ENCODE assay signal across 8 cellular contexts in genomic region chr6:122322824-122323223, GRCh38.
DNase-seq lines count a peak whose midpoint lies in the region; FAIRE-seq and TF ChIP-seq lines count a peak whose summit lies in the region.

No MANE protein-coding gene starts in this region.

- H3K79me2 ChIP-seq in GM23248 (ENCODE audit: insufficient read depth), result no peaks in the 10 kb centered on the region

- no peaks in the 10 kb centered on the region for H3K4me1 ChIP-seq in GM23248 (ENCODE audit: insufficient read depth)
- no peaks in the 10 kb centered on the region for H3K4me1 ChIP-seq in SJCRH30
- H3K4me1 ChIP-seq in spleen, result peaks cover 0 to 18% (median 6%) of the 10 kb centered on the region in 6 donors

- H3K4me2 ChIP-seq in GM23248 (ENCODE audit: unreplicated experiment), result peak overlapping the region; percentile 67

- H3K36me3 ChIP-seq in GM23248 (ENCODE audit: low read depth), result no peaks in the 10 kb centered on the region
- H3K36me3 ChIP-seq in SJCRH30, result no peaks in the 10 kb centered on the region
- H3K36me3 ChIP-seq in spleen, result no peaks in the 10 kb centered on the region

- DNase-seq in ACHN (peak; percentile 20), GM23248 (peak; percentile 33), SJCRH30 (peak; percentile 7 to 15), fibroblast of peridontal ligament (ENCODE audit: extremely low read depth) (peak; percentile 56), spleen (no peak), MV-4-11 (lab: John Stamatoyannopoulos, UW) (no peak), HuH-7.5 (ENCODE audit: low spot score) (no peak), D721Med (ENCODE audit: insufficient read length, low spot score) (no peak)

- H3K27me3 ChIP-seq in GM23248 (replicated peaks; ENCODE audit: insufficient read depth) (no peaks in the 10 kb centered on the region), SJCRH30 (no peaks in the 10 kb centered on the region), spleen (replicated peaks in 1 of 7) (no peaks in the 10 kb centered on the region)

- no peaks in the 10 kb centered on the region for H3K9me2 ChIP-seq in GM23248 (ENCODE audit: insufficient read depth)

- intact Hi-C loops in spleen (cut with DNase I; ENCODE audit: low total_unique reads), result no loop called here

- no peak for FAIRE-seq in D721Med (lab: Jason Lieb, UNC)

- H2AFZ ChIP-seq in GM23248, result peak overlapping the region; percentile 73

- H3K9me3 ChIP-seq in GM23248 (ENCODE audit: low read depth), result no peaks in the 10 kb centered on the region
- H3K9me3 ChIP-seq in SJCRH30 (replicated peaks), result no peaks in the 10 kb centered on the region
- no peaks in the 10 kb centered on the region for H3K9me3 ChIP-seq in spleen

- no peaks in the 10 kb centered on the region for H4K20me1 ChIP-seq in GM23248 (ENCODE audit: insufficient read depth)

- no peak for TF ChIP-seq CTCF in spleen (IDR thresholded peaks at IDR 0.05 in 8 of 11, conservative IDR thresholded peaks at IDR 0.05 in 3 of 11)
- no peak for TF ChIP-seq CTCF in D721Med (IDR thresholded peaks at IDR 0.05; ENCODE audit: insufficient read depth, missing control alignments)

- no peaks in the 10 kb centered on the region for H3F3A ChIP-seq in GM23248 (ENCODE audit: insufficient read depth)

- H3K27ac ChIP-seq in GM23248 (no peak overlapping the region), SJCRH30 (no peak overlapping the region), spleen (peak overlapping the region in 2 of 8 donors; percentile 16 to 23)

- TF ChIP-seq POLR2A in spleen (IDR thresholded peaks at IDR 0.05), result no peak

- H3K9ac ChIP-seq in GM23248, result no peak overlapping the region

- in situ Hi-C loops in ACHN (cut with HindIII; ENCODE audit: low pct_ligation_motif_present, low pct_unique_long_range_greater_than_20kb, low sequenced_read_pairs), result no loop called here
- in situ Hi-C loops in GM23248 (cut with MboI), result no loop called here

- WGBS in GM23248 (ENCODE audit: low coverage in 1 of 2, low lambda C conversion rate in 2 of 2, missing lambda C conversion rate in 2 of 2), 2 experiments, result 7 to 20% methylated on average over 3 of the region's 3 CpGs
- WGBS in spleen, 5 donors, result 4 to 20% (median 13%) methylated on average over 3 of the region's 3 CpGs

- H3K4me3 ChIP-seq in GM23248, result peak overlapping the region; percentile 64
- H3K4me3 ChIP-seq in SJCRH30, result peak overlapping the region; percentile 39
- H3K4me3 ChIP-seq in spleen, result peak overlapping the region; percentile 6 to 59 (median 28)

Comparison
In these comparisons a context has a peak if more than half of its experiments do, and no peak if none do; other contexts are left out.
1. DNase-seq: peak in ACHN (single experiment), GM23248 (single experiment), SJCRH30 (2 of 2) and fibroblast of peridontal ligament (single experiment); none in spleen (single experiment), MV-4-11 (single experiment), HuH-7.5 (single experiment) and D721Med (single experiment).
2. Peak in every context shown above with its lines, with median percentiles within 50 percentile points of each other: H3K4me3 ChIP-seq.